ENCODE assay signal across 21 cellular contexts in genomic region chr12:112869778-112870177, GRCh38.
DNase-seq lines count a peak whose midpoint lies in the region; ATAC-seq and TF ChIP-seq lines count a peak whose summit lies in the region.
"Had no signal": no experiment of that assay in that cellular context is flagged by ENCODE, and none has a peak within 500 bp of the region (broad histone marks: within the 10 kb centered on the region; RNA-seq: fewer than 3 reads in every experiment).

No MANE protein-coding gene starts in this region.

- H3K27ac ChIP-seq in HEK293 (ENCODE audit: extremely low read depth, low read depth, low read length) = no peak overlapping the region
- no peak overlapping the region for H3K27ac ChIP-seq in coronary artery
- H3K27ac ChIP-seq: BLaER1 had no signal

- POLR2A ChIA-PET in HEK293 (lab: Yijun Ruan, JAX) = no interaction called here

- DNase-seq in coronary artery (ENCODE audit: low spot score) (peak; percentile 68), hypothalamus (lab: John Stamatoyannopoulos, UW) (no peak), NCI-H69 (lab: John Stamatoyannopoulos, UW) (no peak)
- DNase-seq: 8988T; ACHN; BE2C; CD4-positive, alpha-beta memory T cell; CD4-positive, CD25-positive, alpha-beta regulatory T cell; CD8-positive, alpha-beta memory T cell; COR-L47; DMS 273 treated with DMSO at 0.1 percent for 48 hours; DMS153; DMS53; DMS79; DND-41; EL had no signal

- CTCF ChIA-PET in HEK293 (lab: Yijun Ruan, JAX) = no interaction called here

- H3K4me1 ChIP-seq in HEK293 (ENCODE audit: control insufficient read depth, insufficient read depth, low read length) = no peaks in the 10 kb centered on the region

- H3K4me3 Mint-ChIP-seq in stimulated activated memory B cell treated with anti-CD40 and anti-IgM and Interleukin-4, amounts not matched to agents 10 μg/mL and 1 μg/mL and 100 μg/mL, for 72 hours = no peak overlapping the region
- H3K4me3 Mint-ChIP-seq: CD4-positive, alpha-beta memory T cell; CD4-positive, CD25-positive, alpha-beta regulatory T cell; CD8-positive, alpha-beta memory T cell had no signal

- TF ChIP-seq CTCF in HEK293 (tag by site-specific recombination; IDR thresholded peaks at IDR 0.05) (no peak), coronary artery (IDR thresholded peaks at IDR 0.05) (no peak)

- peaks cover 17% of the 10 kb centered on the region for H3K4me1 Mint-ChIP-seq in stimulated activated memory B cell treated with anti-CD40 and anti-IgM and Interleukin-4, amounts not matched to agents 10 μg/mL and 1 μg/mL and 100 μg/mL, for 72 hours
- H3K4me1 Mint-ChIP-seq: CD8-positive, alpha-beta memory T cell had no signal

- no peaks in the 10 kb centered on the region for H3K9me3 ChIP-seq in HEK293 (ENCODE audit: control insufficient read depth, insufficient read depth, low read depth, low read length)
- H3K9me3 ChIP-seq: BE2C, BLaER1 had no signal

- no peak overlapping the region for H3K4me3 ChIP-seq in HEK293 (ENCODE audit: low read depth, low read length)
- H3K4me3 ChIP-seq in coronary artery = no peak overlapping the region
- H3K4me3 ChIP-seq: BLaER1 had no signal

- H3K36me3 ChIP-seq in HEK293 (ENCODE audit: control insufficient read depth in 2 of 2, insufficient read depth in 1 of 2, low read length in 2 of 2) = no peaks in the 10 kb centered on the region
- H3K36me3 ChIP-seq: BLaER1 had no signal

- peaks cover 13% of the 10 kb centered on the region for H3K27me3 Mint-ChIP-seq in stimulated activated memory B cell treated with anti-CD40 and anti-IgM and Interleukin-4, amounts not matched to agents 10 μg/mL and 1 μg/mL and 100 μg/mL, for 72 hours

- H3K9me3 Mint-ChIP-seq in stimulated activated memory B cell treated with anti-CD40 and anti-IgM and Interleukin-4, amounts not matched to agents 10 μg/mL and 1 μg/mL and 100 μg/mL, for 72 hours = no peaks in the 10 kb centered on the region
- H3K9me3 Mint-ChIP-seq: CD14-positive monocyte had no signal

- H3K36me3 Mint-ChIP-seq in stimulated activated memory B cell treated with anti-CD40 and anti-IgM and Interleukin-4, amounts not matched to agents 10 μg/mL and 1 μg/mL and 100 μg/mL, for 72 hours = no peaks in the 10 kb centered on the region
- H3K36me3 Mint-ChIP-seq: CD14-positive monocyte; CD4-positive, CD25-positive, alpha-beta regulatory T cell had no signal

- ATAC-seq in stimulated activated memory B cell treated with anti-CD40 and anti-IgM and Interleukin-4, amounts not matched to agents 10 μg/mL and 1 μg/mL and 100 μg/mL, for 72 hours = no peak
- no peak for ATAC-seq in GM19395 (IDR thresholded peaks at IDR 0.05; ENCODE audit: unreplicated experiment)

- peak overlapping the region; percentile 31 for H3K27ac Mint-ChIP-seq in stimulated activated memory B cell treated with anti-CD40 and anti-IgM and Interleukin-4, amounts not matched to agents 10 μg/mL and 1 μg/mL and 100 μg/mL, for 72 hours
- H3K27ac Mint-ChIP-seq: CD4-positive, alpha-beta memory T cell; CD4-positive, CD25-positive, alpha-beta regulatory T cell; CD8-positive, alpha-beta memory T cell had no signal

TF ChIP-seq in HEK293, 187 proteins besides CTCF, POLR2A, EP300 and RAD21:
- TF ChIP-seq ZNF423 (tag by site-specific recombination; IDR thresholded peaks at IDR 0.05) (no peak), ZIC2 (tag by site-specific recombination; IDR thresholded peaks at IDR 0.05) (peak; percentile 51), GLIS1 (tag by site-specific recombination; IDR thresholded peaks at IDR 0.05) (0 out of 2 replicates have a peak, but pooled peaks have one; percentile 10)
